In the genomic region with DNA sequence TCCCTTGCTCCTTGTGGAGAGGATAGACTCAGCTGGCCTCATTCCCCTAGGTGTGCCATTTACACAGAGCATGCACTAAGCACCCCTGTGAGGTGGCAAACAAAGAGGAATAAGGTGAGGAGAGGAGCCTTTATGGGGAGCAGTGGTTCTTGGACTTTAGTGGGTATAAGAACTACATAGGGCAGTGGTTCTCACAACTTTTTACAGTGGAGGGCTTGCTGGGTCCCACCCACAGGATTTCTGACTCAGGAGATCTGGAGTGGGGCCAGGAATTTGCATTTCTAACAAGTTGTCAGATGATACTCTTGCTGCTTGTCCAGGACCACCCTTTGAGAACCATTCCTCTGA, we compare ENCODE assay signal across 13 cellular contexts. TPM values are rescaled to one million over a fixed set of nuclear protein-coding genes. Genes with fewer than 3 reads are reported as not detected.
DNase-seq lines count a peak whose midpoint lies in the region; ATAC-seq and TF ChIP-seq lines count a peak whose summit lies in the region.
"Had no signal": no experiment of that assay in that cellular context is flagged by ENCODE, and none has a peak within 500 bp of the region (broad histone marks: within the 10 kb centered on the region; RNA-seq: fewer than 3 reads in every experiment).

No MANE protein-coding gene starts in this region.

- H3K36me3 ChIP-seq in BLaER1 treated with 17β-estradiol and CSF1 and Interleukin-3, amounts not matched to agents 10 nM and 100 nM: peaks cover 96 to 100% (median 98%) of the 10 kb centered on the region in 11 experiments
- no peaks in the 10 kb centered on the region for H3K36me3 ChIP-seq in uterus

- DNase-seq in M059J (ENCODE audit: low read depth): peak; percentile 61
- DNase-seq in dedifferentiated amniotic fluid mesenchymal stem cell (ENCODE audit: extremely low spot score): peak; percentile 30
- DNase-seq in mesothelial cell of epicardium (ENCODE audit: low spot score in 2 of 2, unreplicated experiment in 2 of 2): no peak
- DNase-seq in progenitor cell of endocrine pancreas (ENCODE audit: low spot score, unreplicated experiment): no peak
- no peak for DNase-seq in activated effector memory CD4-positive, alpha-beta T cell treated with Interleukin-2 at 50 U/mL for 16 hours
- no peak for DNase-seq in uterus
- DNase-seq: Caco-2, gastrocnemius medialis, NCI-H2081 had no signal

- H3K36me3 Mint-ChIP-seq in mesothelial cell of epicardium (peaks cover 39% of the 10 kb centered on the region), progenitor cell of endocrine pancreas (ENCODE audit: insufficient read depth) (peaks cover 19% of the 10 kb centered on the region)

- no peak overlapping the region for H3K4me3 ChIP-seq in BLaER1 treated with 17β-estradiol and CSF1 and Interleukin-3, amounts not matched to agents 10 nM and 100 nM
- H3K4me3 ChIP-seq in uterus: no peak overlapping the region
- H3K4me3 ChIP-seq: gastrocnemius medialis, Peyer's patch had no signal

- TF ChIP-seq CTCF in mesothelial cell of epicardium (IDR thresholded peaks at IDR 0.05; ENCODE audit: unreplicated experiment) (no peak), progenitor cell of endocrine pancreas (IDR thresholded peaks at IDR 0.05; ENCODE audit: unreplicated experiment) (no peak), uterus (IDR thresholded peaks at IDR 0.05) (no peak)

- intact Hi-C loops in uterus (cut with DNase I; ENCODE audit: low total_unique reads): no loop called here

- H3K9me3 Mint-ChIP-seq in mesothelial cell of epicardium (no peaks in the 10 kb centered on the region), progenitor cell of endocrine pancreas (ENCODE audit: low read depth) (no peaks in the 10 kb centered on the region)

- H3K27ac Mint-ChIP-seq in mesothelial cell of epicardium: peak overlapping the region; percentile 57
- no peak overlapping the region for H3K27ac Mint-ChIP-seq in progenitor cell of endocrine pancreas

- H3K4me1 Mint-ChIP-seq in mesothelial cell of epicardium (peaks cover 19% of the 10 kb centered on the region), progenitor cell of endocrine pancreas (ENCODE audit: low read depth) (no peaks in the 10 kb centered on the region)

- peak overlapping the region in 5 of 11 experiments; percentile 3 to 27 (median 16); a peak in 3 of 22 replicates for H3K9ac ChIP-seq in BLaER1 treated with 17β-estradiol and CSF1 and Interleukin-3, amounts not matched to agents 10 nM and 100 nM

- no peak for ATAC-seq in GM21737 (IDR thresholded peaks at IDR 0.05; ENCODE audit: unreplicated experiment)

- no peak for TF ChIP-seq POLR2A in uterus (IDR thresholded peaks at IDR 0.05)

- no peak overlapping the region for H3K4me3 Mint-ChIP-seq in mesothelial cell of epicardium
- no peak overlapping the region for H3K4me3 Mint-ChIP-seq in progenitor cell of endocrine pancreas (ENCODE audit: low read depth)

- peak overlapping the region in 8 of 11 experiments; percentile 1 to 47 (median 32); a peak in 10 of 22 replicates for H3K27ac ChIP-seq in BLaER1 treated with 17β-estradiol and CSF1 and Interleukin-3, amounts not matched to agents 10 nM and 100 nM
- H3K27ac ChIP-seq in uterus: no peak overlapping the region
- H3K27ac ChIP-seq: VCaP had no signal

- no peaks in the 10 kb centered on the region for H3K9me3 ChIP-seq in BLaER1 treated with 17β-estradiol and CSF1 and Interleukin-3, amounts not matched to agents 10 nM and 100 nM (replicated peaks in 1 of 11)
- no peaks in the 10 kb centered on the region for H3K9me3 ChIP-seq in uterus
- H3K9me3 ChIP-seq: Caco-2, gastrocnemius medialis, Peyer's patch had no signal

- H3K4me2 ChIP-seq in BLaER1 treated with 17β-estradiol and CSF1 and Interleukin-3, amounts not matched to agents 10 nM and 100 nM: peak overlapping the region; percentile 24 to 76 (median 64); a peak in 20 of 22 replicates

- H3K27me3 Mint-ChIP-seq in mesothelial cell of epicardium (ENCODE audit: low read depth): no peaks in the 10 kb centered on the region
- no peaks in the 10 kb centered on the region for H3K27me3 Mint-ChIP-seq in progenitor cell of endocrine pancreas

- H3K27me3 ChIP-seq in BLaER1 treated with 17β-estradiol and CSF1 and Interleukin-3, amounts not matched to agents 10 nM and 100 nM: no peaks in the 10 kb centered on the region
- no peaks in the 10 kb centered on the region for H3K27me3 ChIP-seq in uterus
- H3K27me3 ChIP-seq: gastrocnemius medialis, Peyer's patch had no signal

- peaks cover 0 to 59% (median 28%) of the 10 kb centered on the region in 11 experiments; a peak in 13 of 22 replicates for H4K20me1 ChIP-seq in BLaER1 treated with 17β-estradiol and CSF1 and Interleukin-3, amounts not matched to agents 10 nM and 100 nM

- peaks cover 14 to 52% (median 20%) of the 10 kb centered on the region in 10 experiments for H3K4me1 ChIP-seq in BLaER1 treated with 17β-estradiol and CSF1 and Interleukin-3, amounts not matched to agents 10 nM and 100 nM
- peaks cover 9 to 13% of the 10 kb centered on the region in 2 donors for H3K4me1 ChIP-seq in uterus
- H3K4me1 ChIP-seq: Caco-2 had no signal

RNA-seq across cellular contexts. Expression of gene CSF1R, which starts 42.0 kb away (rescaled TPM):
- total RNA-seq in M059J (2014; rRNA removed; shearing (Covaris generic)): 0.22 and 2.4 TPM in 2 replicates
- total RNA-seq in mesothelial cell of epicardium (0.07 to 0.27 TPM (median 0.18 TPM) in 3 replicates), progenitor cell of endocrine pancreas (not detected in 2 replicates), uterus (10 to 100 TPM in 3 of 4 donors, 1 to 10 TPM in 1; 1.0 to 42.9 (median 22.8) TPM)

RNA-seq across cellular contexts. Expression of gene HMGXB3, which starts 43.8 kb away (rescaled TPM):
- total RNA-seq in M059J (2014; rRNA removed; shearing (Covaris generic)): 34.4 and 51.2 TPM in 2 replicates
- total RNA-seq in mesothelial cell of epicardium: 49.6 to 53.1 TPM (median 52.8 TPM) in 3 replicates
- total RNA-seq in progenitor cell of endocrine pancreas: 39.9 and 42.3 TPM in 2 replicates
- 10 to 100 TPM; 19.0 to 43.4 (median 30.2) TPM for total RNA-seq in uterus

RNA-seq across cellular contexts. Expression of gene TIGD6, which starts 43.9 kb away (rescaled TPM):
- total RNA-seq in M059J (2014; rRNA removed; shearing (Covaris generic)): 3.2 and 6.3 TPM in 2 replicates
- 3.9 to 4.8 TPM (median 4.7 TPM) in 3 replicates for total RNA-seq in mesothelial cell of epicardium
- total RNA-seq in progenitor cell of endocrine pancreas: 3.8 and 4.2 TPM in 2 replicates
- 1 to 10 TPM; 1.2 to 6.8 (median 2.7) TPM for total RNA-seq in uterus

Comparison
In these comparisons a context has a peak if more than half of its experiments do, and no peak if none do; other contexts are left out.
1. H3K27ac ChIP-seq: peak in BLaER1 treated with 17β-estradiol and CSF1 and Interleukin-3, amounts not matched to agents 10 nM and 100 nM (8 of 11); none in uterus (0 of 2).
2. DNase-seq: peak in M059J (single experiment) and dedifferentiated amniotic fluid mesenchymal stem cell (single experiment); none in mesothelial cell of epicardium (0 of 2), progenitor cell of endocrine pancreas (single experiment), activated effector memory CD4-positive, alpha-beta T cell treated with Interleukin-2 at 50 U/mL for 16 hours (single experiment) and uterus (0 of 2).